10 cellular contexts compared by ENCODE assay signal in genomic region chr7:141231018-141231792, GRCh38.
DNase-seq lines count a peak whose midpoint lies in the region; ATAC-seq, FAIRE-seq and TF ChIP-seq lines count a peak whose summit lies in the region.
"Had no signal": no experiment of that assay in that cellular context is flagged by ENCODE, and none has a peak within 500 bp of the region (broad histone marks: within the 10 kb centered on the region; RNA-seq: fewer than 3 reads in every experiment).

No MANE protein-coding gene starts in this region.

- no peaks in the 10 kb centered on the region for H3K9me3 Mint-ChIP-seq in MCF 10A (ENCODE audit: unreplicated experiment)
- H3K9me3 Mint-ChIP-seq in activated T-cell treated with anti-CD3 and anti-CD28 coated beads, Interleukin-2, amount 50 U/mL, for 4 hours = no peaks in the 10 kb centered on the region

- DNase-seq in MCF 10A (ENCODE audit: unreplicated experiment) (peak; percentile 32), breast epithelium (ENCODE audit: low spot score in 2 of 2) (no peak), RPMI8226 (peak; percentile 85), heart left ventricle (peak in 3 of 5 donors; percentile 25 to 47 (median 29)), GM12891 (ENCODE audit: insufficient read length, low spot score) (no peak), SKM-1 treated with dmso at 0.1 percent for 144 hours (lab: John Stamatoyannopoulos, UW; ENCODE audit: unreplicated experiment) (no peak)
- DNase-seq in activated naive CD4-positive, alpha-beta T cell treated with anti-CD3 and anti-CD28 coated beads, Interleukin-2, amount 50 U/mL, for 16 hours = no peak
- DNase-seq in activated T-cell treated with anti-CD3 and anti-CD28 coated beads, Interleukin-2, amount 50 U/mL, for 4 hours = no peak
- DNase-seq: DND-41 had no signal

- no peaks in the 10 kb centered on the region for H3K4me1 ChIP-seq in breast epithelium
- peaks cover 0 to 6% (median 0%) of the 10 kb centered on the region in 12 donors for H3K4me1 ChIP-seq in heart left ventricle

- intact Hi-C loops in MCF 10A (cut with micrococcal nuclease) = no loop called here
- intact Hi-C loops in breast epithelium (cut with DNase I; ENCODE audit: low total_unique reads) = no loop called here
- intact Hi-C loops in heart left ventricle (cut with DNase I) = loop anchor here in 2 of 10 donors (5.0 to 10.0 kb wide), 4 partner anchors 156 to 419 kb away; partner anchors contain the start of genes MRPS33 (in 1 of the 2) and TMEM178B (in 1 of the 2)

- no peaks in the 10 kb centered on the region for H3K4me1 Mint-ChIP-seq in MCF 10A (ENCODE audit: insufficient read depth, unreplicated experiment)
- H3K4me1 Mint-ChIP-seq in activated T-cell treated with anti-CD3 and anti-CD28 coated beads, Interleukin-2, amount 50 U/mL, for 4 hours (ENCODE audit: low read depth) = no peaks in the 10 kb centered on the region

- H3K27ac Mint-ChIP-seq in MCF 10A (ENCODE audit: low read depth, unreplicated experiment) = no peak overlapping the region

- H3K4me3 Mint-ChIP-seq in MCF 10A (ENCODE audit: unreplicated experiment) = no peak overlapping the region
- no peak overlapping the region for H3K4me3 Mint-ChIP-seq in activated T-cell treated with anti-CD3 and anti-CD28 coated beads, Interleukin-2, amount 50 U/mL, for 4 hours

- H3K27me3 ChIP-seq in breast epithelium (no peaks in the 10 kb centered on the region), heart left ventricle (no peaks in the 10 kb centered on the region)

- CTCF ChIA-PET in MCF 10A (lab: Yijun Ruan, JAX) = interaction anchor here (0.5 to 1.0 kb wide), 6 partner anchors 31 to 1758 kb away, joined by 3 to 4 read pairs (median 3); no protein-coding TSS in a partner anchor

- H3K9me3 ChIP-seq in breast epithelium (no peaks in the 10 kb centered on the region), heart left ventricle (no peaks in the 10 kb centered on the region)
- H3K9me3 ChIP-seq: thoracic aorta had no signal

- POLR2A ChIA-PET in MCF 10A (lab: Yijun Ruan, JAX) = no interaction called here

- H3K36me3 Mint-ChIP-seq in MCF 10A (ENCODE audit: insufficient read depth, unreplicated experiment) = no peaks in the 10 kb centered on the region
- no peaks in the 10 kb centered on the region for H3K36me3 Mint-ChIP-seq in activated T-cell treated with anti-CD3 and anti-CD28 coated beads, Interleukin-2, amount 50 U/mL, for 4 hours (ENCODE audit: insufficient read depth)

- no TSS peak for BruUV-seq in MCF 10A (replicated peaks; lab: Mats Ljungman, UMichigan)

- FAIRE-seq in GM12891 (lab: Jason Lieb, UNC) = no peak

- no peak for TF ChIP-seq CTCF in MCF 10A (IDR thresholded peaks at IDR 0.05; ENCODE audit: unreplicated experiment)
- no peak for TF ChIP-seq CTCF in breast epithelium (IDR thresholded peaks at IDR 0.05)
- peak in 11 of 12 donors; percentile 9 to 57 (median 31) for TF ChIP-seq CTCF in heart left ventricle (IDR thresholded peaks at IDR 0.05)

- peak; percentile 61 to 86 (median 78) for ATAC-seq in heart left ventricle
- no peak for ATAC-seq in activated T-cell treated with anti-CD3 and anti-CD28 coated beads, Interleukin-2, amount 50 U/mL, for 4 hours

- no peaks in the 10 kb centered on the region for H3K36me3 ChIP-seq in breast epithelium
- H3K36me3 ChIP-seq in heart left ventricle = no peaks in the 10 kb centered on the region
- H3K36me3 ChIP-seq: thoracic aorta had no signal

- TF ChIP-seq POLR2A in breast epithelium (IDR thresholded peaks at IDR 0.05) (no peak), heart left ventricle (IDR thresholded peaks at IDR 0.05) (no peak), GM12891 (IDR thresholded peaks at IDR 0.05; ENCODE audit: low read depth, low read length) (no peak)

- no peaks in the 10 kb centered on the region for H3K27me3 Mint-ChIP-seq in MCF 10A (ENCODE audit: insufficient read depth, unreplicated experiment)
- peaks cover 6% of the 10 kb centered on the region for H3K27me3 Mint-ChIP-seq in activated T-cell treated with anti-CD3 and anti-CD28 coated beads, Interleukin-2, amount 50 U/mL, for 4 hours (ENCODE audit: low read depth)

- H3K4me3 ChIP-seq in breast epithelium (no peak overlapping the region), heart left ventricle (no peak overlapping the region)
- H3K4me3 ChIP-seq: thoracic aorta had no signal

- 28 to 40% (median 32%) methylated on average over 5 of the region's 5 CpGs for WGBS in heart left ventricle, 4 donors

- H3K27ac ChIP-seq in breast epithelium (no peak overlapping the region), heart left ventricle (no peak overlapping the region)
- H3K27ac ChIP-seq: thoracic aorta had no signal

TF ChIP-seq in GM12891, 5 proteins besides CTCF, POLR2A, EP300 and RAD21:
- no peak for TF ChIP-seq PAX5 (IDR thresholded peaks at IDR 0.05; ENCODE audit: insufficient read depth, low read length, severe bottlenecking)
- TF ChIP-seq TAF1 (IDR thresholded peaks at IDR 0.05; ENCODE audit: low read depth, low read length) = no peak
- no peak for TF ChIP-seq POU2F2 (IDR thresholded peaks at IDR 0.05; ENCODE audit: low read depth, low read length)
- no peak for TF ChIP-seq POLR2AphosphoS5 (IDR thresholded peaks at IDR 0.05; ENCODE audit: low read depth, low read length)
- no peak for TF ChIP-seq SPI1 (IDR thresholded peaks at IDR 0.05; ENCODE audit: low read depth, low read length)
TF ChIP-seq in GM12891: peak in this region for 0.

Comparison
In these comparisons a context has a peak if more than half of its experiments do, and no peak if none do; other contexts are left out.
1. DNase-seq: peak in MCF 10A (single experiment), RPMI8226 (single experiment) and heart left ventricle (3 of 5); none in breast epithelium (0 of 2), activated naive CD4-positive, alpha-beta T cell treated with anti-CD3 and anti-CD28 coated beads, Interleukin-2, amount 50 U/mL, for 16 hours (single experiment), GM12891 (single experiment), activated T-cell treated with anti-CD3 and anti-CD28 coated beads, Interleukin-2, amount 50 U/mL, for 4 hours (single experiment) and SKM-1 treated with dmso at 0.1 percent for 144 hours (single experiment).
2. CTCF ChIP-seq: peak in heart left ventricle (11 of 12); none in MCF 10A (single experiment) and breast epithelium (0 of 3).
3. ATAC-seq: peak in heart left ventricle (4 of 4); none in activated T-cell treated with anti-CD3 and anti-CD28 coated beads, Interleukin-2, amount 50 U/mL, for 4 hours (0 of 2).